Comparison of ENCODE assay signal across 11 cellular contexts in genomic region chr5:148653840-148654781, GRCh38. TPM values are rescaled to one million over a fixed set of nuclear protein-coding genes. Genes with fewer than 3 reads are reported as not detected.
A peak's percentile ranks its signal among the peaks of the same experiment; 100 is the strongest.
DNase-seq lines count a peak whose midpoint lies in the region; ATAC-seq, FAIRE-seq and TF ChIP-seq lines count a peak whose summit lies in the region.
"Had no signal": no experiment of that assay in that cellular context is flagged by ENCODE, and none has a peak within 500 bp of the region (broad histone marks: within the 10 kb centered on the region; RNA-seq: fewer than 3 reads in every experiment).

TSS of gene HTR4 (minus strand) at chr5:148654527. CDS start at chr5:148637014, 17,513 bp downstream.

- H3K27me3 ChIP-seq in cardiac muscle cell (peaks cover 65% of the 10 kb centered on the region), lower lobe of right lung (ENCODE audit: low read depth) (peaks cover 41% of the 10 kb centered on the region), A673 (replicated peaks; ENCODE audit: insufficient read depth, low read depth, low read length, poor library complexity) (peaks cover 89% of the 10 kb centered on the region)

- POLR2A ChIA-PET in A673 (lab: Charles Lee; ENCODE audit: low non-redundant PET) = no interaction called here

- TF ChIP-seq POLR2A in GM18505 (IDR thresholded peaks at IDR 0.05; ENCODE audit: borderline replicate concordance, extremely low read depth, insufficient read depth, insufficient read length) = no peak

- TF ChIP-seq CTCF in cardiac muscle cell (IDR thresholded peaks at IDR 0.05; ENCODE audit: low read depth, low read length) (no peak), lower lobe of right lung (IDR thresholded peaks at IDR 0.05) (no peak), A673 (conservative IDR thresholded peaks at IDR 0.05; ENCODE audit: low read depth, low read length) (no peak)

- H3K4me1 ChIP-seq in cardiac muscle cell (ENCODE audit: low read depth) = peaks cover 10% of the 10 kb centered on the region
- H3K4me1 ChIP-seq in lower lobe of right lung = peaks cover 5% of the 10 kb centered on the region
- H3K4me1 ChIP-seq in A673 (ENCODE audit: insufficient read depth, low read length, poor library complexity, severe bottlenecking) = no peaks in the 10 kb centered on the region

- intact Hi-C loops in Right ventricle myocardium inferior (cut with DNase I) = no loop called here
- intact Hi-C loops in lower lobe of right lung (cut with DNase I) = no loop called here
- intact Hi-C loops in A673 (cut with micrococcal nuclease; ENCODE audit: unreplicated experiment) = no loop called here

- H3K4me3 ChIP-seq in cardiac muscle cell (peak within 1 kb of the TSS; percentile 46), lower lobe of right lung (no peak within 1 kb of the TSS), A673 (ENCODE audit: low read depth, low read length, poor library complexity, severe bottlenecking) (no peak within 1 kb of the TSS)

- H3K27ac ChIP-seq in cardiac muscle cell = no peak within 1 kb of the TSS
- H3K27ac ChIP-seq in lower lobe of right lung = no peak within 1 kb of the TSS
- no peak within 1 kb of the TSS for H3K27ac ChIP-seq in A673 (ENCODE audit: low read depth, low read length, poor library complexity, severe bottlenecking)

- CTCF ChIA-PET in A673 (lab: Charles Lee) = no interaction called here

- H3K36me3 ChIP-seq in cardiac muscle cell (no peaks in the 10 kb centered on the region), lower lobe of right lung (no peaks in the 10 kb centered on the region), A673 (ENCODE audit: insufficient read depth, low read length, poor library complexity, severe bottlenecking) (no peaks in the 10 kb centered on the region)

- H3K9me3 ChIP-seq in cardiac muscle cell (ENCODE audit: low read depth) = no peaks in the 10 kb centered on the region
- no peaks in the 10 kb centered on the region for H3K9me3 ChIP-seq in lower lobe of right lung
- H3K9me3 ChIP-seq in A673 (ENCODE audit: low read depth, low read length, poor library complexity, severe bottlenecking) = no peaks in the 10 kb centered on the region

- ATAC-seq in Right ventricle myocardium inferior (no peak), lower lobe of right lung (peak; percentile 31 to 67), GM18505 (IDR thresholded peaks at IDR 0.05; ENCODE audit: unreplicated experiment) (no peak)

- FAIRE-seq in urothelium cell line (lab: Jason Lieb, UNC) = peak; percentile 37

- DNase-seq in cardiac muscle cell (ENCODE audit: low read depth in 1 of 2, low spot score in 1 of 2) = peak in 1 of 2 donors; percentile 48
- no peak for DNase-seq in Right ventricle myocardium inferior (ENCODE audit: missing footprints)
- peak; percentile 49 for DNase-seq in ecto neural progenitor cell (ENCODE audit: low spot score)
- no peak for DNase-seq in lower lobe of right lung
- peak; percentile 30 for DNase-seq in urothelium cell line (ENCODE audit: low spot score)
- DNase-seq in A673 (ENCODE audit: low spot score) = no peak
- DNase-seq in SW 1271 (lab: John Stamatoyannopoulos, UW) = no peak
- DNase-seq: activated CD4-positive, alpha-beta memory T cell treated with anti-CD3 and anti-CD28 coated beads for 36 hours had no signal

- BruUV-seq in A673 (replicated peaks; lab: Mats Ljungman, UMichigan) = no TSS peak

RNA-seq across cellular contexts. Expression of gene HTR4, which starts in this region (rescaled TPM):
- total RNA-seq in cardiac muscle cell (0.67 and 2.3 TPM in 2 replicates), Right ventricle myocardium inferior (0.22 TPM), lower lobe of right lung (not detected), A673 (2021) (not detected in 2 replicates)
- 0.82 and 1.9 TPM in 2 replicates for polyA plus RNA-seq in cardiac muscle cell
- total RNA-seq: activated CD4-positive, alpha-beta memory T cell treated with anti-CD3 and anti-CD28 coated beads for 36 hours; fibroblast of lung had no signal
- polyA plus RNA-seq: BJ, fibroblast of lung had no signal

Comparison
In these comparisons a context has a peak if more than half of its experiments do, and no peak if none do; other contexts are left out.
1. Peak in ATAC-seq in lower lobe of right lung; RNA of the gene not detected or under 1 TPM.
2. DNase-seq: peak in ecto neural progenitor cell (single experiment) and urothelium cell line (single experiment); none in Right ventricle myocardium inferior (single experiment), lower lobe of right lung (single experiment), A673 (single experiment) and SW 1271 (0 of 2).